In genomic region chr15:60560185-60560584, GRCh38 we compare ENCODE assay signal across 8 cellular contexts.
DNase-seq lines count a peak whose midpoint lies in the region; ATAC-seq, FAIRE-seq and TF ChIP-seq lines count a peak whose summit lies in the region.
"Not testable (repeated sequence)": the region's sequence is repeated elsewhere in the genome, so short reads cannot be mapped to it uniquely, and the experiment has no call there.

No MANE protein-coding gene starts in this region.

- not testable (repeated sequence) for H3K27me3 ChIP-seq in CD4-positive, alpha-beta memory T cell (ENCODE audit: insufficient read depth, low read length); H1 (replicated peaks in 1 of 4; ENCODE audit: control insufficient read depth in 3 of 4, extremely low read depth in 1 of 4, insufficient read depth in 3 of 4, low read length in 3 of 4)

- H3K27me3 Mint-ChIP-seq in CD4-positive, alpha-beta memory T cell; T-cell; activated CD4-positive, alpha-beta memory T cell treated with anti-CD3 and anti-CD28 coated beads for 36 hours; natural killer cell treated with Interleukin-12 subunit alpha and Interleukin-12 subunit beta and Interleukin-15 and Interleukin-18, amount 100 ng/mL, for 72 hours: not testable (repeated sequence)

- not testable (repeated sequence) for ATAC-seq in A549; T-cell (replicated peaks in 1 of 4); natural killer cell treated with Interleukin-12 subunit alpha and Interleukin-12 subunit beta and Interleukin-15 and Interleukin-18, amount 100 ng/mL, for 72 hours

- H2BK15ac ChIP-seq in H1 (ENCODE audit: low read length): not testable (repeated sequence)

- H3K4me3 ChIP-seq in A549; CD4-positive, alpha-beta memory T cell (ENCODE audit: low read length in 2 of 2); H1 (ENCODE audit: extremely low read depth in 1 of 4, insufficient read depth in 2 of 4, low read depth in 3 of 4, low read length in 4 of 4): not testable (repeated sequence)

- CTCF ChIA-PET in A549 (lab: Yijun Ruan, JAX): interaction anchor here (0.6 to 0.7 kb wide), 3 partner anchors 23 to 1092 kb away, joined by 3 read pairs; no protein-coding TSS in a partner anchor
- CTCF ChIA-PET in CD4-positive, alpha-beta memory T cell (lab: Charles Lee; ENCODE audit: partially characterized antibody): interaction anchor here (0.9 to 6.7 kb wide), 2 partner anchors 8 to 39 kb away, joined by 5 to 37 read pairs; no protein-coding TSS in a partner anchor
- CTCF ChIA-PET in T-cell (lab: Charles Lee): interaction anchor here in 1 of 2 donors (0.7 kb wide), 1 partner anchor 14 kb away, joined by 3 read pairs; no protein-coding TSS in a partner anchor
- CTCF ChIA-PET in activated CD4-positive, alpha-beta memory T cell treated with anti-CD3 and anti-CD28 coated beads for 36 hours (lab: Charles Lee): interaction anchor here (0.8 kb wide), 1 partner anchor 48 kb away, joined by 3 read pairs; no protein-coding TSS in a partner anchor
- CTCF ChIA-PET in H1 (lab: Charles Lee; ENCODE audit: partially characterized antibody): not testable (repeated sequence)

- POLR2A ChIA-PET in A549 (lab: Yijun Ruan, JAX); activated CD4-positive, alpha-beta memory T cell treated with anti-CD3 and anti-CD28 coated beads for 36 hours (lab: Charles Lee); H1 (lab: Charles Lee; ENCODE audit: partially characterized antibody): not testable (repeated sequence)
- POLR2A ChIA-PET in CD4-positive, alpha-beta memory T cell (lab: Charles Lee; ENCODE audit: partially characterized antibody): interaction anchor here (5.0 to 28.8 kb wide), 4 partner anchors 9 to 27 kb away, joined by 39 to 628 read pairs (median 210); no protein-coding TSS in a partner anchor
- POLR2A ChIA-PET in T-cell (lab: Charles Lee): interaction anchor here (0.6 to 1.7 kb wide), 3 partner anchors 9 to 344 kb away, joined by 5 to 18 read pairs (median 6); no protein-coding TSS in a partner anchor

- not testable (repeated sequence) for H3K14ac ChIP-seq in H1 (ENCODE audit: insufficient read length)

- not testable (repeated sequence) for H3K56ac ChIP-seq in H1 (replicated peaks; ENCODE audit: insufficient read length, low read depth, low read length)

- TF ChIP-seq POLR2A in A549 (IDR thresholded peaks at IDR 0.05; ENCODE audit: low read length); H1 (IDR thresholded peaks at IDR 0.05; ENCODE audit: control extremely low read depth in 1 of 2, low read depth in 2 of 2, low read length in 2 of 2): not testable (repeated sequence)

- not testable (repeated sequence) for H2BK12ac ChIP-seq in H1 (ENCODE audit: low read depth, low read length)

- not testable (repeated sequence) for H3K9ac ChIP-seq in H1 (replicated peaks in 1 of 4; ENCODE audit: extremely low read depth in 1 of 4, low read depth in 3 of 4, low read length in 3 of 4)

- not testable (repeated sequence) for H3K9me3 ChIP-seq in A549; CD4-positive, alpha-beta memory T cell (ENCODE audit: control insufficient read depth in 1 of 2, low read length in 2 of 2); H1 (ENCODE audit: insufficient read depth in 2 of 2, low read depth in 1 of 2, low read length in 1 of 2)

- H4K8ac ChIP-seq in H1 (ENCODE audit: extremely low read depth, insufficient read depth, low read length): not testable (repeated sequence)

- not testable (repeated sequence) for H3K79me2 ChIP-seq in H1 (ENCODE audit: control insufficient read depth in 1 of 2, insufficient read depth in 2 of 2, low read length in 2 of 2)

- TF ChIP-seq CTCF in A549 (IDR thresholded peaks at IDR 0.05); H1 (IDR thresholded peaks at IDR 0.05; ENCODE audit: control extremely low read depth in 1 of 3, insufficient read depth in 1 of 3, low read depth in 1 of 3, low read length in 3 of 3): not testable (repeated sequence)

- peaks cover 25 to 50% of the 10 kb centered on the region in 2 donors for H3K36me3 Mint-ChIP-seq in CD4-positive, alpha-beta memory T cell
- peaks cover 34% of the 10 kb centered on the region for H3K36me3 Mint-ChIP-seq in T-cell
- H3K36me3 Mint-ChIP-seq in activated CD4-positive, alpha-beta memory T cell treated with anti-CD3 and anti-CD28 coated beads for 36 hours: peaks cover 14% of the 10 kb centered on the region
- H3K36me3 Mint-ChIP-seq in natural killer cell treated with Interleukin-12 subunit alpha and Interleukin-12 subunit beta and Interleukin-15 and Interleukin-18, amount 100 ng/mL, for 72 hours: peaks cover 25% of the 10 kb centered on the region

- DNase-seq in A549 (ENCODE audit: low read depth in 1 of 2, low spot score in 1 of 2); CD4-positive, alpha-beta memory T cell; GM19239 (ENCODE audit: insufficient read length, low spot score); T-cell; activated CD4-positive, alpha-beta memory T cell treated with anti-CD3 and anti-CD28 coated beads for 36 hours; H1 (ENCODE audit: low read depth in 1 of 2, low spot score in 2 of 2); natural killer cell treated with Interleukin-12 subunit alpha and Interleukin-12 subunit beta and Interleukin-15 and Interleukin-18, amount 100 ng/mL, for 72 hours (ENCODE audit: low spot score); urothelium cell line (ENCODE audit: low spot score): not testable (repeated sequence)

- not testable (repeated sequence) for TF ChIP-seq RAD21 in A549 (conservative IDR thresholded peaks at IDR 0.05 in 1 of 2, IDR thresholded peaks at IDR 0.05 in 1 of 2); H1 (IDR thresholded peaks at IDR 0.05 in 1 of 2, conservative IDR thresholded peaks at IDR 0.05 in 1 of 2; ENCODE audit: low read depth in 2 of 2, low read length in 2 of 2)

- not testable (repeated sequence) for TF ChIP-seq EP300 in A549 (IDR thresholded peaks at IDR 0.05); H1 (IDR thresholded peaks at IDR 0.05; ENCODE audit: borderline replicate concordance in 1 of 2, low read depth in 2 of 2, low read length in 2 of 2)

- H3K4me3 Mint-ChIP-seq in CD4-positive, alpha-beta memory T cell: peak overlapping the region in 3 of 8 donors; percentile 41 to 47 (median 44)
- not testable (repeated sequence) for H3K4me3 Mint-ChIP-seq in T-cell; activated CD4-positive, alpha-beta memory T cell treated with anti-CD3 and anti-CD28 coated beads for 36 hours; natural killer cell treated with Interleukin-12 subunit alpha and Interleukin-12 subunit beta and Interleukin-15 and Interleukin-18, amount 100 ng/mL, for 72 hours

- H3K36me3 ChIP-seq in CD4-positive, alpha-beta memory T cell (ENCODE audit: insufficient read depth, low read length); H1 (ENCODE audit: control insufficient read depth in 2 of 4, insufficient read depth in 4 of 4, low read length in 3 of 4): not testable (repeated sequence)

- not testable (repeated sequence) for H4K20me1 ChIP-seq in H1 (replicated peaks in 1 of 2; ENCODE audit: control insufficient read depth in 1 of 2, insufficient read depth in 2 of 2, low read length in 2 of 2)

- not testable (repeated sequence) for H4K5ac ChIP-seq in H1 (ENCODE audit: insufficient read length, low read depth, low read length)

- WGBS in A549 (ENCODE audit: missing lambda C conversion rate): 81% methylated on average over 3 of the region's 3 CpGs
- 75% methylated on average over 3 of the region's 3 CpGs; no CpG with 5 or more reads in 1 of the 2 experiments for WGBS in H1 (ENCODE audit: extremely low coverage in 1 of 2, insufficient coverage in 1 of 2, insufficient read length in 1 of 2, insufficient replicate concordance in 2 of 2, low coverage in 1 of 2, low lambda C conversion rate in 2 of 2, missing lambda C conversion rate in 1 of 2), 2 experiments

- H3K4me1 Mint-ChIP-seq in CD4-positive, alpha-beta memory T cell: peaks cover 65 to 88% (median 78%) of the 10 kb centered on the region in 4 donors
- H3K4me1 Mint-ChIP-seq in T-cell: peaks cover 73 to 85% (median 82%) of the 10 kb centered on the region in 3 donors
- peaks cover 77% of the 10 kb centered on the region for H3K4me1 Mint-ChIP-seq in activated CD4-positive, alpha-beta memory T cell treated with anti-CD3 and anti-CD28 coated beads for 36 hours (ENCODE audit: low read depth)
- H3K4me1 Mint-ChIP-seq in natural killer cell treated with Interleukin-12 subunit alpha and Interleukin-12 subunit beta and Interleukin-15 and Interleukin-18, amount 100 ng/mL, for 72 hours (ENCODE audit: low read depth in 2 of 2): peaks cover 62 to 70% of the 10 kb centered on the region in 2 donors

- H3K4me1 ChIP-seq in A549: not testable (repeated sequence)
- peaks cover 92% of the 10 kb centered on the region for H3K4me1 ChIP-seq in CD4-positive, alpha-beta memory T cell (ENCODE audit: insufficient read depth, low read length)
- H3K4me1 ChIP-seq in H1 (replicated peaks in 1 of 4; ENCODE audit: control insufficient read depth in 3 of 4, insufficient read depth in 4 of 4, low read length in 3 of 4): peaks cover 0 to 13% (median 7%) of the 10 kb centered on the region in 4 experiments; a peak in 5 of 7 replicates

- H2BK20ac ChIP-seq in H1 (ENCODE audit: low read length): not testable (repeated sequence)

- H3K27ac ChIP-seq in A549; CD4-positive, alpha-beta memory T cell (ENCODE audit: low read depth, low read length); H1 (ENCODE audit: low read depth, low read length): not testable (repeated sequence)

- H3K79me1 ChIP-seq in H1 (ENCODE audit: low read depth, low read length): not testable (repeated sequence)

- H2BK5ac ChIP-seq in H1 (ENCODE audit: low read depth, low read length): not testable (repeated sequence)

- peak overlapping the region; percentile 41 to 92 (median 53) for H3K27ac Mint-ChIP-seq in CD4-positive, alpha-beta memory T cell
- H3K27ac Mint-ChIP-seq in T-cell: peak overlapping the region; percentile 23 to 42
- peak overlapping the region; percentile 60 for H3K27ac Mint-ChIP-seq in activated CD4-positive, alpha-beta memory T cell treated with anti-CD3 and anti-CD28 coated beads for 36 hours
- peak overlapping the region; percentile 87 to 97 for H3K27ac Mint-ChIP-seq in natural killer cell treated with Interleukin-12 subunit alpha and Interleukin-12 subunit beta and Interleukin-15 and Interleukin-18, amount 100 ng/mL, for 72 hours

- H3K4me2 ChIP-seq in A549; H1 (ENCODE audit: insufficient read depth in 1 of 2, low read depth in 2 of 2, low read length in 2 of 2): not testable (repeated sequence)

- not testable (repeated sequence) for H4K91ac ChIP-seq in H1 (replicated peaks; ENCODE audit: insufficient read length, low read length)

- H3K23me2 ChIP-seq in H1 (ENCODE audit: low read depth, low read length): not testable (repeated sequence)

- H3K4ac ChIP-seq in H1 (replicated peaks; ENCODE audit: insufficient read length, low read depth, low read length): not testable (repeated sequence)

- H3K23ac ChIP-seq in H1 (ENCODE audit: insufficient read length): not testable (repeated sequence)

- H3K9me3 Mint-ChIP-seq in CD4-positive, alpha-beta memory T cell; T-cell; activated CD4-positive, alpha-beta memory T cell treated with anti-CD3 and anti-CD28 coated beads for 36 hours; natural killer cell treated with Interleukin-12 subunit alpha and Interleukin-12 subunit beta and Interleukin-15 and Interleukin-18, amount 100 ng/mL, for 72 hours: not testable (repeated sequence)

- FAIRE-seq in A549 (lab: Jason Lieb, UNC) (peak; percentile 36), GM19239 (lab: Jason Lieb, UNC) (peak; percentile 23), H1 (lab: Jason Lieb, UNC) (peak; percentile 68), urothelium cell line (lab: Jason Lieb, UNC) (peak; percentile 81)

- H2AFZ ChIP-seq in H1 (ENCODE audit: low read length): not testable (repeated sequence)

- not testable (repeated sequence) for H3K18ac ChIP-seq in H1 (ENCODE audit: extremely low read depth, low read length)

- not testable (repeated sequence) for H2AK5ac ChIP-seq in H1 (ENCODE audit: low read depth, low read length)

- H2BK120ac ChIP-seq in H1 (replicated peaks; ENCODE audit: low read depth, low read length): not testable (repeated sequence)

- intact Hi-C loops in CD4-positive, alpha-beta memory T cell (cut with micrococcal nuclease); activated CD4-positive, alpha-beta memory T cell treated with anti-CD3 and anti-CD28 coated beads for 36 hours (cut with micrococcal nuclease): not testable (repeated sequence)

Comparison
In these comparisons a context has a peak if more than half of its experiments do, and no peak if none do; other contexts are left out.
1. H3K27ac Mint-ChIP-seq: peak in every context shown above with its lines; median percentile 92 in natural killer cell treated with Interleukin-12 subunit alpha and Interleukin-12 subunit beta and Interleukin-15 and Interleukin-18, amount 100 ng/mL, for 72 hours; 60 in activated CD4-positive, alpha-beta memory T cell treated with anti-CD3 and anti-CD28 coated beads for 36 hours; 53 in CD4-positive, alpha-beta memory T cell; 32 in T-cell.